18 cellular contexts compared by ENCODE assay signal in the genomic region with DNA sequence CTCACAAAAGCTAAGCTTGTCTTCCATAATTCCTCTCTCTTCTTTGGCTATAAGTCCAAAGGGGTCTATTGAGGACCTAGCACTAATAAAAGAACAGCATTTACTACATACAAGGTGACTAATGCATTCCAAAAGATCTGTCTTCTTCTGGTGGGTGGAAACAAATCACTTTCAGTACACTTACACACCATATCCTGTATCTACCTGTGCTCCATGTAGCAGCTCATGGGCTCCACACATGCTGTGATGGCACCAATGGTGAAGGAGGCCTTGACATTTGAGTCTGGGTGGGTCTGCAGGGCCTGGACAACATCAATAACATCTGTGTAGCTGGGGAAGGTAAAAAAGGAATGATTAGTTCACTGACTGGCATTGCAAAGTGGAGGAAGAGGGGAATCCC. TPM values are rescaled to one million over a fixed set of nuclear protein-coding genes. Genes with fewer than 3 reads are reported as not detected.
DNase-seq lines count a peak whose midpoint lies in the region; ATAC-seq lines count a peak whose summit lies in the region.
"Had no signal": no experiment of that assay in that cellular context is flagged by ENCODE, and none has a peak within 500 bp of the region (broad histone marks: within the 10 kb centered on the region; RNA-seq: fewer than 3 reads in every experiment).

No MANE protein-coding gene starts in this region.

- no peaks in the 10 kb centered on the region for H3K36me3 Mint-ChIP-seq in activated CD4-positive, alpha-beta T cell treated with anti-CD3 and anti-CD28 coated beads for 36 hours (ENCODE audit: low read depth)
- peaks cover 33% of the 10 kb centered on the region for H3K36me3 Mint-ChIP-seq in stimulated activated effector memory CD8-positive, alpha-beta T cell treated with anti-CD3 and anti-CD28 coated beads, Interleukin-12 subunit alpha, Interleukin-12 subunit beta, amount 100 ng/mL, for 72 hours

- no peaks in the 10 kb centered on the region for H3K27me3 Mint-ChIP-seq in activated CD4-positive, alpha-beta T cell treated with anti-CD3 and anti-CD28 coated beads for 36 hours
- H3K27me3 Mint-ChIP-seq in stimulated activated naive CD8-positive, alpha-beta T cell treated with anti-CD3 and anti-CD28 coated beads, Interleukin-15, amount 100 ng/mL, for 72 hours: no peaks in the 10 kb centered on the region
- H3K27me3 Mint-ChIP-seq: B cell; CD4-positive, alpha-beta T cell; CD8-positive, alpha-beta memory T cell had no signal

- no peaks in the 10 kb centered on the region for H3K4me1 Mint-ChIP-seq in activated CD4-positive, alpha-beta T cell treated with anti-CD3 and anti-CD28 coated beads for 36 hours
- peaks cover 5% of the 10 kb centered on the region for H3K4me1 Mint-ChIP-seq in stimulated activated naive CD8-positive, alpha-beta T cell treated with anti-CD3 and anti-CD28 coated beads, Interleukin-15, amount 100 ng/mL, for 72 hours
- H3K4me1 Mint-ChIP-seq in stimulated activated effector memory CD8-positive, alpha-beta T cell treated with anti-CD3 and anti-CD28 coated beads, Interleukin-12 subunit alpha, Interleukin-12 subunit beta, amount 100 ng/mL, for 72 hours: no peaks in the 10 kb centered on the region
- H3K4me1 Mint-ChIP-seq: B cell; CD8-positive, alpha-beta memory T cell had no signal

- H3K9me3 Mint-ChIP-seq in activated CD4-positive, alpha-beta T cell treated with anti-CD3 and anti-CD28 coated beads for 36 hours (ENCODE audit: low read depth): no peaks in the 10 kb centered on the region
- no peaks in the 10 kb centered on the region for H3K9me3 Mint-ChIP-seq in stimulated activated naive CD8-positive, alpha-beta T cell treated with anti-CD3 and anti-CD28 coated beads, Interleukin-15, amount 100 ng/mL, for 72 hours
- H3K9me3 Mint-ChIP-seq in stimulated activated effector memory CD8-positive, alpha-beta T cell treated with anti-CD3 and anti-CD28 coated beads, Interleukin-12 subunit alpha, Interleukin-12 subunit beta, amount 100 ng/mL, for 72 hours: no peaks in the 10 kb centered on the region
- H3K9me3 Mint-ChIP-seq: CD4-positive, alpha-beta T cell; CD8-positive, alpha-beta memory T cell; GM23338; H9 had no signal

- ATAC-seq in activated CD4-positive, alpha-beta T cell treated with anti-CD3 and anti-CD28 coated beads for 36 hours: peak; percentile 51
- peak; percentile 37 for ATAC-seq in stimulated activated naive CD8-positive, alpha-beta T cell treated with anti-CD3 and anti-CD28 coated beads, Interleukin-15, amount 100 ng/mL, for 72 hours
- no peak for ATAC-seq in stimulated activated naive CD8-positive, alpha-beta T cell treated with anti-CD3 and anti-CD28 coated beads, Interleukin-15, Interleukin-2, amounts not matched to agents 100 U/mL and 50 U/mL, for 24 hours
- no peak for ATAC-seq in stimulated activated effector memory CD8-positive, alpha-beta T cell treated with anti-CD3 and anti-CD28 coated beads, Interleukin-12 subunit alpha, Interleukin-12 subunit beta, amount 100 ng/mL, for 72 hours
- ATAC-seq in HG03135 (IDR thresholded peaks at IDR 0.05; ENCODE audit: unreplicated experiment): no peak
- ATAC-seq in GM19351 (IDR thresholded peaks at IDR 0.05; ENCODE audit: unreplicated experiment): no peak
- ATAC-seq: GM12878, GM23338, HCT116 had no signal

- POLR2A ChIA-PET in activated CD4-positive, alpha-beta T cell treated with anti-CD3 and anti-CD28 coated beads for 36 hours (lab: Charles Lee): no interaction called here

- no peak for DNase-seq in activated CD4-positive, alpha-beta T cell treated with anti-CD3 and anti-CD28 coated beads for 36 hours
- DNase-seq in activated CD4-positive, alpha-beta T cell treated with anti-CD3 and anti-CD28 coated beads for 48 hours: no peak
- no peak for DNase-seq in stimulated activated naive CD8-positive, alpha-beta T cell treated with anti-CD3 and anti-CD28 coated beads, Interleukin-15, amount 100 ng/mL, for 72 hours
- DNase-seq in stimulated activated naive CD8-positive, alpha-beta T cell treated with anti-CD3 and anti-CD28 coated beads, Interleukin-15, Interleukin-2, amounts not matched to agents 100 U/mL and 50 U/mL, for 24 hours: no peak
- no peak for DNase-seq in stimulated activated effector memory CD8-positive, alpha-beta T cell treated with anti-CD3 and anti-CD28 coated beads, Interleukin-12 subunit alpha, Interleukin-12 subunit beta, amount 100 ng/mL, for 72 hours (ENCODE audit: low spot score in 2 of 2)
- DNase-seq: CD4-positive, alpha-beta T cell; CD8-positive, alpha-beta memory T cell; DMS 273 treated with DMSO at 0.1 percent for 48 hours; DMS79; EL; GDM1; H9 had no signal

- intact Hi-C loops in activated CD4-positive, alpha-beta T cell treated with anti-CD3 and anti-CD28 coated beads for 36 hours (cut with DNase I, micrococcal nuclease): no loop called here

- H3K27ac Mint-ChIP-seq in activated CD4-positive, alpha-beta T cell treated with anti-CD3 and anti-CD28 coated beads for 36 hours: no peak overlapping the region
- H3K27ac Mint-ChIP-seq in stimulated activated naive CD8-positive, alpha-beta T cell treated with anti-CD3 and anti-CD28 coated beads, Interleukin-15, amount 100 ng/mL, for 72 hours: no peak overlapping the region
- H3K27ac Mint-ChIP-seq in stimulated activated effector memory CD8-positive, alpha-beta T cell treated with anti-CD3 and anti-CD28 coated beads, Interleukin-12 subunit alpha, Interleukin-12 subunit beta, amount 100 ng/mL, for 72 hours: peak overlapping the region; percentile 24
- H3K27ac Mint-ChIP-seq: B cell; CD4-positive, alpha-beta T cell; GM23338 had no signal

- CTCF ChIA-PET in activated CD4-positive, alpha-beta T cell treated with anti-CD3 and anti-CD28 coated beads for 36 hours (lab: Charles Lee): interaction anchor here (0.8 to 1.1 kb wide), 2 partner anchors 33 to 594 kb away, joined by 3 read pairs; no protein-coding TSS in a partner anchor

- no peak overlapping the region for H3K4me3 Mint-ChIP-seq in activated CD4-positive, alpha-beta T cell treated with anti-CD3 and anti-CD28 coated beads for 36 hours
- no peak overlapping the region for H3K4me3 Mint-ChIP-seq in stimulated activated naive CD8-positive, alpha-beta T cell treated with anti-CD3 and anti-CD28 coated beads, Interleukin-15, amount 100 ng/mL, for 72 hours
- H3K4me3 Mint-ChIP-seq in stimulated activated effector memory CD8-positive, alpha-beta T cell treated with anti-CD3 and anti-CD28 coated beads, Interleukin-12 subunit alpha, Interleukin-12 subunit beta, amount 100 ng/mL, for 72 hours: no peak overlapping the region
- H3K4me3 Mint-ChIP-seq: B cell; CD4-positive, alpha-beta T cell; CD8-positive, alpha-beta memory T cell; GM23338; H9 had no signal

RNA-seq across cellular contexts. Expression of gene SLC4A11, which starts 42.4 kb away (rescaled TPM):
- under 1 TPM; 0.60 to 0.66 TPM for total RNA-seq in activated CD4-positive, alpha-beta T cell treated with anti-CD3 and anti-CD28 coated beads for 36 hours

Comparison
In these comparisons a context has a peak if more than half of its experiments do, and no peak if none do; other contexts are left out.
1. ATAC-seq: peak in activated CD4-positive, alpha-beta T cell treated with anti-CD3 and anti-CD28 coated beads for 36 hours (single experiment) and stimulated activated naive CD8-positive, alpha-beta T cell treated with anti-CD3 and anti-CD28 coated beads, Interleukin-15, amount 100 ng/mL, for 72 hours (single experiment); none in stimulated activated naive CD8-positive, alpha-beta T cell treated with anti-CD3 and anti-CD28 coated beads, Interleukin-15, Interleukin-2, amounts not matched to agents 100 U/mL and 50 U/mL, for 24 hours (single experiment), stimulated activated effector memory CD8-positive, alpha-beta T cell treated with anti-CD3 and anti-CD28 coated beads, Interleukin-12 subunit alpha, Interleukin-12 subunit beta, amount 100 ng/mL, for 72 hours (single experiment), HG03135 (single experiment) and GM19351 (single experiment).